ENCODE assay signal across 14 cellular contexts in genomic region chr16:55816222-55816621, GRCh38. TPM values are rescaled to one million over a fixed set of nuclear protein-coding genes. Genes with fewer than 3 reads are reported as not detected.
"Had no signal": no experiment of that assay in that cellular context is flagged by ENCODE, and none has a peak within 500 bp of the region (broad histone marks: within the 10 kb centered on the region; RNA-seq: fewer than 3 reads in every experiment).

No MANE protein-coding gene starts in this region.

RNA-seq across cellular contexts. Expression of gene CES1, which starts 16.7 kb away (rescaled TPM):
- total RNA-seq: activated CD4-positive, alpha-beta T cell treated with anti-CD3 and anti-CD28 coated beads for 36 hours; activated CD8-positive, alpha-beta T cell treated with anti-CD3 and anti-CD28 coated beads, Interleukin-2, amount 10 ng/mL, durations not matched to agents 7 days and 5 days; activated naive CD4-positive, alpha-beta T cell treated with anti-CD3 and anti-CD28 coated beads for 36 hours; activated naive CD4-positive, alpha-beta T cell treated with anti-CD3 and anti-CD28 coated beads, Interleukin-2, amount 50 U/mL, for 72 hours; astrocyte; LHCN-M2; OCI-LY7; SJSA1 had no signal
- polyA plus RNA-seq: SK-N-SH had no signal

RNA-seq across cellular contexts. Expression of gene CES5A, which starts 59.0 kb away (rescaled TPM):
- total RNA-seq: activated CD4-positive, alpha-beta T cell treated with anti-CD3 and anti-CD28 coated beads for 36 hours; activated CD4-positive, alpha-beta T cell treated with anti-CD3 and anti-CD28 coated beads, Interleukin-2, amount 10 ng/mL, durations not matched to agents 7 days and 5 days; activated CD8-positive, alpha-beta T cell treated with anti-CD3 and anti-CD28 coated beads, Interleukin-2, amount 10 ng/mL, durations not matched to agents 7 days and 5 days; activated naive CD4-positive, alpha-beta T cell treated with anti-CD3 and anti-CD28 coated beads for 36 hours; activated naive CD4-positive, alpha-beta T cell treated with anti-CD3 and anti-CD28 coated beads, Interleukin-2, amount 50 U/mL, for 72 hours; astrocyte; body of pancreas; breast epithelium; LHCN-M2; OCI-LY7; PC-9; SJSA1; WTC11 had no signal
- polyA plus RNA-seq: SK-N-SH had no signal
